In the genomic region with DNA sequence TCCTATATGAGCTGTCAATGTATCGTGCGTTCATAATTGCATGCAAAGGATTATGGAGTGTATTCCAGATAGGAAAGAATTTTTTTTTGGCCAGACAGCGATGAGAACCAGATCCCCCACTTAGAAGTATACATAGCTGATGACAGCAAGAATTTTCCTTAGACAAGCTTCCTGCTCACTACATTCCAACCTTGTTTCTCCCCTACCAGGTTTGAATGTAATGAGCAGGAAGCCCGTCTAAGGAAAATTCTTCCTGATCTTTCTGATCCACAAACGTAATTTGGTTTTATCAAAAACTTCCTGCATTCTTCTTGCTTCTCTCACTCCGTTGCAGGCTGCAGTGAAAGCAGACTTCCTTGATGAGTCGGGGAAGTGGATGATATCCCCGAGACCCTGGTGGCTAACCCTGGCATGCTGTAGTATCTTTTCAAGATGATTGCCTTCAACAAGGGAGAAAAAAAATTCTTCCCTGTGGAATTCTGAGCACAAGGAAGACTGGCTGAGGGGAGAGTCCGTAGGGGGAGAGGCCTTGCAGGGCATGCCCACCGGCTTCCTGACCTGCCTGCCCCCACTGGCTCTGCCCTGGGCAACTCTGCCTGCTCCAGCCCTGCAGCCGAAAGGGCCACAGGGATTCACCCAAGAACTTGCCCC, we compare ENCODE assay signal across 1 cellular context.
TF ChIP-seq lines count a peak whose summit lies in the region.

No MANE protein-coding gene starts in this region.

TF ChIP-seq in endothelial cell of umbilical vein, 7 proteins besides CTCF, POLR2A, EP300 and RAD21 (continued from another document):
- TF ChIP-seq, protein P1, sequence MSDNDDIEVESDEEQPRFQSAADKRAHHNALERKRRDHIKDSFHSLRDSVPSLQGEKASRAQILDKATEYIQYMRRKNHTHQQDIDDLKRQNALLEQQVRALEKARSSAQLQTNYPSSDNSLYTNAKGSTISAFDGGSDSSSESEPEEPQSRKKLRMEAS (IDR thresholded peaks at IDR 0.05; ENCODE audit: insufficient read depth, insufficient read length) = no peak
- no peak for TF ChIP-seq FOS (IDR thresholded peaks at IDR 0.05; ENCODE audit: borderline replicate concordance, insufficient read depth, low read length)
- no peak for TF ChIP-seq POLR2AphosphoS5 (IDR thresholded peaks at IDR 0.05; ENCODE audit: insufficient read depth, low read depth, low read length)
- TF ChIP-seq GATA2 (IDR thresholded peaks at IDR 0.05; ENCODE audit: insufficient read depth, insufficient read length, low read depth, low read length) = no peak
TF ChIP-seq in endothelial cell of umbilical vein: peak in this region for 0.
